ENCODE assay signal across 2 cellular contexts in the genomic region with DNA sequence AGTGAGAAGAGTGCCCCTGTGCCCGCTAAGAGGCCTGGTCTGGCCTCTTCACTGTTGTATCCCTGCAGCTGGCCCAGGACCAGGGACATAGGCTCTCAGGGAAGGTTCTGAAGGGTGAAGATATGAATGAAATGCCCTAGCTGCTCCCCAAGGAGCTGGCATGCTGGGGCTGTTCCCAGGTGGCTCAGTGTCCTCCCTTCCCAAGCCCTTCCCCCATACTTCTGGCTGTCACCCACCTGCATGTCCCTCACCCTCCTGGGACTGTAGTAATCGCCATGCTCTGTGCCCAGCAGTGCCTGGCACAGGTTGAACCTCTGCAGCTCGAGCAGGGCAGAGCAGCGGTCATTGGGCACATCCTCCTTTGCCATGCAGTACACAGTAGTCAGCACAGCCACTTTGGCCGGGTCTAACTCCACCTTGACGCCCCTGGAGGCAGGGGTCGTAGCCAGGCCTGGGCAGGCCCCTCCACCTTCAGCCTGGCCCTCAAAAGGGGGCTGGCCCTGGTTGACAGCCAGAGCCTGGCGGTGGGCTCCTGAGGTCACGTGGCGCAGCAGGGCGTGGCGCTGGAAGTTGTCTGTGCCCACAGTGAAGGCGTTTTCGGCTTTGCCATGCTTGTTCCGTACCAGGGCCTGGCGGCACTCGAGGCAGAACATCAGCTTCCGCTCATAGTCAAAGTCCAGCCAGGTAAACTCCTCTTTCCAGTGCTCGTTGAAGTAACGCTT.
TF ChIP-seq lines count a peak whose summit lies in the region.

No MANE protein-coding gene starts in this region.

TF ChIP-seq in K562, 482 proteins besides CTCF, POLR2A, EP300 and RAD21:
- TF ChIP-seq, protein P1, sequence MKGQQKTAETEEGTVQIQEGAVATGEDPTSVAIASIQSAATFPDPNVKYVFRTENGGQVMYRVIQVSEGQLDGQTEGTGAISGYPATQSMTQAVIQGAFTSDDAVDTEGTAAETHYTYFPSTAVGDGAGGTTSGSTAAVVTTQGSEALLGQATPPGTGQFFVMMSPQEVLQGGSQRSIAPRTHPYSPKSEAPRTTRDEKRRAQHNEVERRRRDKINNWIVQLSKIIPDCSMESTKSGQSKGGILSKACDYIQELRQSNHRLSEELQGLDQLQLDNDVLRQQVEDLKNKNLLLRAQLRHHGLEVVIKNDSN (CRISPR knock-in tag; IDR thresholded peaks at IDR 0.05) = peak; percentile 26; the same call in 1 of the 2 replicates
- TF ChIP-seq TEAD4 (IDR thresholded peaks at IDR 0.05; ENCODE audit: low read length) (no peak), TEAD4 (CRISPR knock-in tag; IDR thresholded peaks at IDR 0.05; ENCODE audit: borderline replicate concordance) (no peak)
- TF ChIP-seq, protein P2, sequence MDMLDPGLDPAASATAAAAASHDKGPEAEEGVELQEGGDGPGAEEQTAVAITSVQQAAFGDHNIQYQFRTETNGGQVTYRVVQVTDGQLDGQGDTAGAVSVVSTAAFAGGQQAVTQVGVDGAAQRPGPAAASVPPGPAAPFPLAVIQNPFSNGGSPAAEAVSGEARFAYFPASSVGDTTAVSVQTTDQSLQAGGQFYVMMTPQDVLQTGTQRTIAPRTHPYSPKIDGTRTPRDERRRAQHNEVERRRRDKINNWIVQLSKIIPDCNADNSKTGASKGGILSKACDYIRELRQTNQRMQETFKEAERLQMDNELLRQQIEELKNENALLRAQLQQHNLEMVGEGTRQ (CRISPR knock-in tag; IDR thresholded peaks at IDR 0.05) = peak; percentile 57
- TF ChIP-seq, protein P3, sequence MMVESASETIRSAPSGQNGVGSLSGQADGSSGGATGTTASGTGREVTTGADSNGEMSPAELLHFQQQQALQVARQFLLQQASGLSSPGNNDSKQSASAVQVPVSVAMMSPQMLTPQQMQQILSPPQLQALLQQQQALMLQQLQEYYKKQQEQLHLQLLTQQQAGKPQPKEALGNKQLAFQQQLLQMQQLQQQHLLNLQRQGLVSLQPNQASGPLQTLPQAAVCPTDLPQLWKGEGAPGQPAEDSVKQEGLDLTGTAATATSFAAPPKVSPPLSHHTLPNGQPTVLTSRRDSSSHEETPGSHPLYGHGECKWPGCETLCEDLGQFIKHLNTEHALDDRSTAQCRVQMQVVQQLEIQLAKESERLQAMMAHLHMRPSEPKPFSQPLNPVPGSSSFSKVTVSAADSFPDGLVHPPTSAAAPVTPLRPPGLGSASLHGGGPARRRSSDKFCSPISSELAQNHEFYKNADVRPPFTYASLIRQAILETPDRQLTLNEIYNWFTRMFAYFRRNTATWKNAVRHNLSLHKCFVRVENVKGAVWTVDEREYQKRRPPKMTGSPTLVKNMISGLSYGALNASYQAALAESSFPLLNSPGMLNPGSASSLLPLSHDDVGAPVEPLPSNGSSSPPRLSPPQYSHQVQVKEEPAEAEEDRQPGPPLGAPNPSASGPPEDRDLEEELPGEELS (CRISPR knock-in tag; IDR thresholded peaks at IDR 0.05; ENCODE audit: borderline replicate concordance) = no peak
TF ChIP-seq in K562: peak in this region for 2.

TF ChIP-seq in HEK293T, 16 proteins besides CTCF, POLR2A, EP300 and RAD21:
- TF ChIP-seq FOXA1 (IDR thresholded peaks at IDR 0.05) (no peak), FOXK2 (IDR thresholded peaks at IDR 0.05) (no peak), ELF4 (IDR thresholded peaks at IDR 0.05) (no peak), SP1 (IDR thresholded peaks at IDR 0.05) (no peak), L3MBTL2 (conservative IDR thresholded peaks at IDR 0.05) (no peak), TARDBP (IDR thresholded peaks at IDR 0.05) (no peak), SUZ12 (IDR thresholded peaks at IDR 0.05) (no peak), ARNT (IDR thresholded peaks at IDR 0.05) (no peak), ZNF384 (IDR thresholded peaks at IDR 0.05) (no peak), NFRKB (IDR thresholded peaks at IDR 0.05) (no peak), FOXM1 (IDR thresholded peaks at IDR 0.05; ENCODE audit: borderline replicate concordance) (no peak), CTBP1 (IDR thresholded peaks at IDR 0.05; ENCODE audit: borderline replicate concordance) (no peak), HDGF (IDR thresholded peaks at IDR 0.05; ENCODE audit: borderline replicate concordance) (no peak), LEF1 (IDR thresholded peaks at IDR 0.05; ENCODE audit: borderline replicate concordance) (no peak)
- TF ChIP-seq, protein P4, sequence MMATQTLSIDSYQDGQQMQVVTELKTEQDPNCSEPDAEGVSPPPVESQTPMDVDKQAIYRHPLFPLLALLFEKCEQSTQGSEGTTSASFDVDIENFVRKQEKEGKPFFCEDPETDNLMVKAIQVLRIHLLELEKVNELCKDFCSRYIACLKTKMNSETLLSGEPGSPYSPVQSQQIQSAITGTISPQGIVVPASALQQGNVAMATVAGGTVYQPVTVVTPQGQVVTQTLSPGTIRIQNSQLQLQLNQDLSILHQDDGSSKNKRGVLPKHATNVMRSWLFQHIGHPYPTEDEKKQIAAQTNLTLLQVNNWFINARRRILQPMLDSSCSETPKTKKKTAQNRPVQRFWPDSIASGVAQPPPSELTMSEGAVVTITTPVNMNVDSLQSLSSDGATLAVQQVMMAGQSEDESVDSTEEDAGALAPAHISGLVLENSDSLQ (IDR thresholded peaks at IDR 0.05) = no peak
TF ChIP-seq in HEK293T: peak in this region for 0.
